Comparison of ENCODE assay signal across 25 cellular contexts in genomic region chr13:72852207-72852606, GRCh38.
"Had no signal": no experiment of that assay in that cellular context is flagged by ENCODE, and none has a peak within 500 bp of the region (broad histone marks: within the 10 kb centered on the region; RNA-seq: fewer than 3 reads in every experiment).

No MANE protein-coding gene starts in this region.

- H3K27ac ChIP-seq: brain microvascular endothelial cell, esophagus squamous epithelium, heart right ventricle, left ventricle myocardium inferior, neutrophil, ovary, prostate gland, testis, transverse colon had no signal

- H3K9me3 ChIP-seq: esophagus squamous epithelium, heart right ventricle, left ventricle myocardium inferior, neutrophil, ovary, prostate gland, testis, transverse colon had no signal

- DNase-seq: activated CD4-positive, alpha-beta T cell treated with anti-CD3 and anti-CD28 coated beads for 36 hours; activated CD4-positive, alpha-beta T cell treated with anti-CD3 and anti-CD28 coated beads, Interleukin-2, amount 50 U/mL, for 48 hours; activated CD4-positive, CD25-positive, alpha-beta regulatory T cell; activated CD8-positive, alpha-beta memory T cell treated with anti-CD3 and anti-CD28 coated beads for 24 hours; activated effector memory CD4-positive, alpha-beta T cell treated with Interleukin-2 at 50 U/mL for 16 hours; activated naive CD4-positive, alpha-beta T cell treated with Interleukin-2 at 50 U/mL for 16 hours; brain microvascular endothelial cell; caudate nucleus; esophagus squamous epithelium; foreskin melanocyte; heart right ventricle; kidney glomerular epithelial cell; left ventricle myocardium inferior; ovary; retina; stimulated activated CD4-positive, alpha-beta T cell treated with anti-CD3 and anti-CD28 coated beads, Interleukin-4, amount 100 ng/mL, for 1 hour; stimulated activated naive CD8-positive, alpha-beta T cell treated with anti-CD3 and anti-CD28 coated beads, Interleukin-15, Interleukin-2, amounts not matched to agents 100 U/mL and 50 U/mL, for 24 hours; T-helper 1 cell; testis; transverse colon had no signal

- H3K4me3 ChIP-seq: esophagus squamous epithelium, heart right ventricle, left ventricle myocardium inferior, lung, ovary, prostate gland, testis, transverse colon had no signal

- H3K27me3 ChIP-seq: brain microvascular endothelial cell, esophagus squamous epithelium, heart right ventricle, neutrophil, ovary, testis, transverse colon had no signal

- H3K36me3 ChIP-seq: ovary, prostate gland had no signal

- FAIRE-seq: astrocyte, urothelium cell line had no signal

- H3K4me1 ChIP-seq: esophagus squamous epithelium, heart right ventricle, left ventricle myocardium inferior, prostate gland, testis, transverse colon had no signal

- ATAC-seq: activated CD4-positive, alpha-beta T cell treated with anti-CD3 and anti-CD28 coated beads for 36 hours; heart right ventricle had no signal
